16 cellular contexts compared by ENCODE assay signal in the genomic region with DNA sequence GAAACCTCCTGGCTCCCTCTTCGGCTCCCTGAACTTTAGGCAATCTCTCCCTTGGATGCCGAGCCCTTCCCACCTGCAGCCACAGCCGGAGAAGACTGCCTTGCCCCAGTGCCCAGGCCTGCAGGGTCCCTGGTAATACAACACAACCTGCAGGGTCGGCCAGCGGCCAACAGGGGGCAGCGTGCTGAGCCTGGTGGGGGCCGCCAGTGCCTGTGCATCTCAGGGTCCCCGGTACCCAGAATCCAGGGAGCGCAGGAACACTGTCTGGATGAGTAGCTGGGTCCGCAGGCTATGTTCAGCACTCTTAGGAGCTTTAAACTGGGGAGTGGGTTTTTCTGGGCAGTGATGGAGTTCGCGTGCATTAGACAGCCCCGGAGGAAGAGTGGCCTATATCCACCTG. TPM values are rescaled to one million over a fixed set of nuclear protein-coding genes. Genes with fewer than 3 reads are reported as not detected.
DNase-seq lines count a peak whose midpoint lies in the region; ATAC-seq, FAIRE-seq and TF ChIP-seq lines count a peak whose summit lies in the region.
"Had no signal": no experiment of that assay in that cellular context is flagged by ENCODE, and none has a peak within 500 bp of the region (broad histone marks: within the 10 kb centered on the region; RNA-seq: fewer than 3 reads in every experiment).

No MANE protein-coding gene starts in this region.

- H3K9ac ChIP-seq in MM.1S (ENCODE audit: low read length): no peak overlapping the region
- no peak overlapping the region for H3K9ac ChIP-seq in endothelial cell of umbilical vein (replicated peaks; ENCODE audit: extremely low read depth, insufficient read depth, low read length)
- H3K9ac ChIP-seq in skeletal muscle tissue (ENCODE audit: low read depth in 1 of 3, low read length in 3 of 3): no peak overlapping the region
- H3K9ac ChIP-seq: GM23248 had no signal

- H3K27ac ChIP-seq in MM.1S (ENCODE audit: low read length) (no peak overlapping the region), endothelial cell of umbilical vein (ENCODE audit: insufficient read depth, low read depth, low read length) (no peak overlapping the region), skeletal muscle tissue (ENCODE audit: low read depth, low read length) (peak overlapping the region; percentile 94)
- H3K27ac ChIP-seq: gastroesophageal sphincter, GM23248 had no signal

- TF ChIP-seq CTCF in MM.1S (IDR thresholded peaks at IDR 0.05; ENCODE audit: low read length) (peak; percentile 20), endothelial cell of umbilical vein (IDR thresholded peaks at IDR 0.05; ENCODE audit: extremely low read depth in 1 of 2, insufficient read depth in 1 of 2, low read depth in 1 of 2, low read length in 2 of 2) (peak; percentile 23 to 27)

- no peak for TF ChIP-seq POLR2A in endothelial cell of umbilical vein (IDR thresholded peaks at IDR 0.05; ENCODE audit: low read depth, low read length)

- H3K9me3 Mint-ChIP-seq in activated T-cell treated with anti-CD3 and anti-CD28 coated beads, Interleukin-2, amount 50 U/mL, for 72 hours: no peaks in the 10 kb centered on the region
- H3K9me3 Mint-ChIP-seq in activated naive CD4-positive, alpha-beta T cell treated with anti-CD3 and anti-CD28 coated beads for 36 hours: no peaks in the 10 kb centered on the region

- no peak for FAIRE-seq in endothelial cell of umbilical vein (lab: Jason Lieb, UNC)
- FAIRE-seq: colon had no signal

- H3K4me3 ChIP-seq in MM.1S (ENCODE audit: low read length): no peak overlapping the region
- H3K4me3 ChIP-seq in endothelial cell of umbilical vein (replicated peaks in 1 of 3; ENCODE audit: insufficient read depth in 1 of 3, low read depth in 1 of 3, low read length in 3 of 3): no peak overlapping the region
- H3K4me3 ChIP-seq in skeletal muscle tissue (ENCODE audit: low read length in 3 of 3): no peak overlapping the region
- H3K4me3 ChIP-seq: gastroesophageal sphincter, GM23248 had no signal

- H2AFZ ChIP-seq in MM.1S (ENCODE audit: low read length): no peak overlapping the region
- H2AFZ ChIP-seq in endothelial cell of umbilical vein (ENCODE audit: low read depth, low read length): no peak overlapping the region
- H2AFZ ChIP-seq: GM23248 had no signal

- H3K27me3 Mint-ChIP-seq in activated T-cell treated with anti-CD3 and anti-CD28 coated beads, Interleukin-2, amount 50 U/mL, for 72 hours (ENCODE audit: low read depth): no peaks in the 10 kb centered on the region
- no peaks in the 10 kb centered on the region for H3K27me3 Mint-ChIP-seq in activated naive CD4-positive, alpha-beta T cell treated with anti-CD3 and anti-CD28 coated beads for 36 hours (ENCODE audit: low read depth)

- H4K20me1 ChIP-seq in MM.1S (ENCODE audit: insufficient read depth, low read length) (no peaks in the 10 kb centered on the region), endothelial cell of umbilical vein (replicated peaks; ENCODE audit: control insufficient read depth, extremely low read depth, insufficient read depth, low read length) (no peaks in the 10 kb centered on the region)

- DNase-seq in activated T-cell treated with anti-CD3 and anti-CD28 coated beads, Interleukin-2, amount 50 U/mL, for 48 hours: peak; percentile 24 to 26
- no peak for DNase-seq in activated T-cell treated with anti-CD3 and anti-CD28 coated beads, Interleukin-2, amount 50 U/mL, for 72 hours
- no peak for DNase-seq in MM.1S
- no peak for DNase-seq in endothelial cell of umbilical vein (ENCODE audit: low read depth, low spot score)
- DNase-seq in NCI-H1694 (lab: John Stamatoyannopoulos, UW): no peak
- no peak for DNase-seq in activated naive CD4-positive, alpha-beta T cell treated with anti-CD3 and anti-CD28 coated beads for 36 hours
- DNase-seq: activated effector memory CD4-positive, alpha-beta T cell treated with anti-CD3 and anti-CD28 coated beads, Interleukin-2, amount 50 U/mL, for 16 hours; GM23248; NCI-H2227 treated with DMSO at 0.1 percent for 48 hours had no signal

- dilution Hi-C loops in endothelial cell of umbilical vein (cut with MboI; ENCODE audit: extremely low pct_ligation_motif_present, low sequenced_read_pairs): no loop called here

- no peaks in the 10 kb centered on the region for H3K9me2 ChIP-seq in MM.1S (replicated peaks; ENCODE audit: insufficient read depth, low read length)

- peaks cover 10% of the 10 kb centered on the region; the same call in 1 of the 2 replicates for H3F3A ChIP-seq in MM.1S (ENCODE audit: insufficient read depth, low read length)

- H3K4me1 ChIP-seq in MM.1S (ENCODE audit: low read length) (peaks cover 7% of the 10 kb centered on the region), endothelial cell of umbilical vein (ENCODE audit: control insufficient read depth, extremely low read depth, insufficient read depth, low read length) (no peaks in the 10 kb centered on the region), skeletal muscle tissue (ENCODE audit: control insufficient read depth in 3 of 3, insufficient read depth in 3 of 3, low read length in 3 of 3) (peaks cover 59 to 78% (median 70%) of the 10 kb centered on the region in 3 donors)
- H3K4me1 ChIP-seq: gastroesophageal sphincter had no signal

- H3K27me3 ChIP-seq in MM.1S (replicated peaks; ENCODE audit: insufficient read depth, low read length) (no peaks in the 10 kb centered on the region), endothelial cell of umbilical vein (ENCODE audit: control insufficient read depth in 2 of 2, insufficient read depth in 2 of 2, low read length in 2 of 2) (no peaks in the 10 kb centered on the region), skeletal muscle tissue (ENCODE audit: control insufficient read depth in 3 of 3, insufficient read depth in 3 of 3, low read length in 3 of 3) (no peaks in the 10 kb centered on the region)

- no peaks in the 10 kb centered on the region for H3K36me3 Mint-ChIP-seq in activated T-cell treated with anti-CD3 and anti-CD28 coated beads, Interleukin-2, amount 50 U/mL, for 72 hours (ENCODE audit: insufficient read depth in 2 of 2)
- H3K36me3 Mint-ChIP-seq in activated naive CD4-positive, alpha-beta T cell treated with anti-CD3 and anti-CD28 coated beads for 36 hours (ENCODE audit: low read depth): no peaks in the 10 kb centered on the region

- no peaks in the 10 kb centered on the region for H3K9me3 ChIP-seq in MM.1S (replicated peaks; ENCODE audit: insufficient read depth, low read length)
- H3K9me3 ChIP-seq in endothelial cell of umbilical vein (replicated peaks; ENCODE audit: control insufficient read depth, insufficient read depth, low read length): no peaks in the 10 kb centered on the region
- H3K9me3 ChIP-seq in skeletal muscle tissue (ENCODE audit: control insufficient read depth in 3 of 3, low read length in 3 of 3): no peaks in the 10 kb centered on the region
- H3K9me3 ChIP-seq: gastroesophageal sphincter had no signal

- H3K79me2 ChIP-seq in MM.1S (ENCODE audit: low read length): no peaks in the 10 kb centered on the region
- H3K79me2 ChIP-seq in endothelial cell of umbilical vein (ENCODE audit: control insufficient read depth, insufficient read depth, low read length): no peaks in the 10 kb centered on the region

- BruUV-seq in endothelial cell of umbilical vein (replicated peaks; lab: Mats Ljungman, UMichigan): no TSS peak

- POLR2A ChIA-PET in endothelial cell of umbilical vein (lab: Charles Lee): no interaction called here

- H3K4me3 Mint-ChIP-seq in activated T-cell treated with anti-CD3 and anti-CD28 coated beads, Interleukin-2, amount 50 U/mL, for 72 hours: no peak overlapping the region
- no peak overlapping the region for H3K4me3 Mint-ChIP-seq in activated naive CD4-positive, alpha-beta T cell treated with anti-CD3 and anti-CD28 coated beads for 36 hours

- intact Hi-C loops in endothelial cell of umbilical vein (cut with micrococcal nuclease): no loop called here
- intact Hi-C loops in activated naive CD4-positive, alpha-beta T cell treated with anti-CD3 and anti-CD28 coated beads for 36 hours (cut with micrococcal nuclease): no loop called here

- peaks cover 6% of the 10 kb centered on the region for H3K4me1 Mint-ChIP-seq in activated T-cell treated with anti-CD3 and anti-CD28 coated beads, Interleukin-2, amount 50 U/mL, for 72 hours (ENCODE audit: low read depth)
- H3K4me1 Mint-ChIP-seq in activated naive CD4-positive, alpha-beta T cell treated with anti-CD3 and anti-CD28 coated beads for 36 hours (ENCODE audit: low read depth): no peaks in the 10 kb centered on the region

- H3K4me2 ChIP-seq in MM.1S (ENCODE audit: low read depth, low read length) (no peak overlapping the region), endothelial cell of umbilical vein (ENCODE audit: insufficient read depth, low read length) (no peak overlapping the region)

- H3K36me3 ChIP-seq in MM.1S (replicated peaks; ENCODE audit: insufficient read depth, low read length) (no peaks in the 10 kb centered on the region), endothelial cell of umbilical vein (ENCODE audit: control insufficient read depth in 2 of 2, extremely low read depth in 1 of 2, insufficient read depth in 2 of 2, low read length in 2 of 2) (no peaks in the 10 kb centered on the region), skeletal muscle tissue (ENCODE audit: control insufficient read depth in 3 of 3, insufficient read depth in 3 of 3, low read length in 3 of 3) (no peaks in the 10 kb centered on the region)
- H3K36me3 ChIP-seq: gastroesophageal sphincter had no signal

- no peak for ATAC-seq in activated T-cell treated with anti-CD3 and anti-CD28 coated beads, Interleukin-2, amount 50 U/mL, for 72 hours (replicated peaks in 1 of 2)
- no peak for ATAC-seq in HG02885 (IDR thresholded peaks at IDR 0.05; ENCODE audit: poor library complexity, unreplicated experiment)
- ATAC-seq: gastroesophageal sphincter, Right ventricle myocardium inferior had no signal

- CTCF ChIA-PET in endothelial cell of umbilical vein (lab: Charles Lee): interaction anchor here (1.4 kb wide), 1 partner anchor 244 kb away, joined by 3 read pairs; no protein-coding TSS in a partner anchor
- CTCF ChIA-PET in activated naive CD4-positive, alpha-beta T cell treated with anti-CD3 and anti-CD28 coated beads for 36 hours (lab: Charles Lee): interaction anchor here (2.2 kb wide), 1 partner anchor 17 kb away, joined by 6 read pairs; no protein-coding TSS in a partner anchor

- H3K27ac Mint-ChIP-seq in activated T-cell treated with anti-CD3 and anti-CD28 coated beads, Interleukin-2, amount 50 U/mL, for 72 hours: no peak overlapping the region
- H3K27ac Mint-ChIP-seq in activated naive CD4-positive, alpha-beta T cell treated with anti-CD3 and anti-CD28 coated beads for 36 hours: no peak overlapping the region

- H3K9me1 ChIP-seq in endothelial cell of umbilical vein (replicated peaks; ENCODE audit: control insufficient read depth, extremely low read depth, insufficient read depth, low read length): no peaks in the 10 kb centered on the region

RNA-seq across cellular contexts. Expression of gene C10orf71, which starts 17.5 kb away (rescaled TPM):
- not detected for total RNA-seq in activated T-cell treated with anti-CD3 and anti-CD28 coated beads, Interleukin-2, amount 50 U/mL, for 72 hours
- not detected in 2 replicates for total RNA-seq in endothelial cell of umbilical vein
- not detected in 2 replicates for polyA plus RNA-seq in endothelial cell of umbilical vein
- polyA plus RNA-seq in endothelial cell of umbilical vein (2011; cell fraction: cytosol; rRNA removed): not detected in 2 replicates
- polyA plus RNA-seq in endothelial cell of umbilical vein (2011; cell fraction: nucleus; rRNA removed): not detected in 2 replicates
- not detected in 2 replicates for polyA plus RNA-seq in endothelial cell of umbilical vein (2012)
- 0.04 TPM in 1 of 2 replicates, not detected in the other for polyA minus RNA-seq in endothelial cell of umbilical vein
- polyA minus RNA-seq in endothelial cell of umbilical vein (2011; cell fraction: cytosol; rRNA and poly(A)+ RNA removed): not detected
- not detected in 2 replicates for polyA minus RNA-seq in endothelial cell of umbilical vein (2011; cell fraction: nucleus; rRNA and poly(A)+ RNA removed)
- total RNA-seq in skeletal muscle tissue: 4.7 TPM
- total RNA-seq in activated naive CD4-positive, alpha-beta T cell treated with anti-CD3 and anti-CD28 coated beads for 36 hours: not detected
- total RNA-seq: GM23248, LHCN-M2, lung microvascular endothelial cell had no signal
- polyA plus RNA-seq: GM23248 had no signal

Comparison
In these comparisons a context has a peak if more than half of its experiments do, and no peak if none do; other contexts are left out.
1. DNase-seq: peak in activated T-cell treated with anti-CD3 and anti-CD28 coated beads, Interleukin-2, amount 50 U/mL, for 48 hours (2 of 2); none in activated T-cell treated with anti-CD3 and anti-CD28 coated beads, Interleukin-2, amount 50 U/mL, for 72 hours (0 of 2), MM.1S (single experiment), endothelial cell of umbilical vein (single experiment), NCI-H1694 (single experiment) and activated naive CD4-positive, alpha-beta T cell treated with anti-CD3 and anti-CD28 coated beads for 36 hours (single experiment).